In the genomic region with DNA sequence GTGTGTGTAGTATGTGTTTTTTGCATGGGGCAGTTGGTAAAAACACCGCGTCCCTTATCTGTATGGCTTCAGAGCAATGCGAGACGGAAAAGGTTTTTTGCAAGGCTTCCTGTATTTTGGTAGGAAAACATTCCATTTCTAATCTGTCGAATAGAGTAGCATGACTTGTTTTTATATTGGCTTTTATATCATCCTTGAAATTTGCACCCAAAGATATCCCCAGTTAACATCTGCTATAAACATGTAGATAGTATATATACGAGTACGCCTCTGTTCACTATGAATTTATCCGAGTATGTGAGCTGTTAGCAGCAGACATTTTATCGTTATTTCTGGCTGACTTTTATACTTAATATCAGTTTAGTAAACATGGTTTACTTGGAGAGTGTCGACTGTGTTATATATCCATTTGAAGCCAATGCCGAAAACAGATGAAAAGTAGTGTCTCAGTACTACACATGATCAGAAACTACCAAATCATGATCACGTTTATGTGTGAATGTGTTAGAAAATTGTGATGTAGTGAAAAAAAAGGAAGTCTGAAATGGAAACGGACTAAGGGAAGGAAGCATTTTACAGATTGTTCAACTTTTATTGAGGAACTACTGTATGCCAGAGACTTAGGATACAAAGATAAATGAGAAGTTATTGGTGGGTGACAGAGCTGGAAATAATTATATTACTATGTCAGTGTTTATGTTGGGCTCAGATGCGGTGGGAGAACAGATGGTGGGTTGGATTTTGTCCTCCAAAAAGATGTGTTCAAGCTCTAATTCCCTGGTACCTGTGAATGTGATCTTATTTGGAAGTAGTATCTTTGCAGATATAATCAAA, we compare ENCODE assay signal across 8 cellular contexts. TPM values are rescaled to one million over a fixed set of nuclear protein-coding genes. Genes with fewer than 3 reads are reported as not detected.
DNase-seq lines count a peak whose midpoint lies in the region; ATAC-seq and TF ChIP-seq lines count a peak whose summit lies in the region.

No MANE protein-coding gene starts in this region.

- H3K27me3 ChIP-seq in Caco-2 (replicated peaks; ENCODE audit: control insufficient read depth, insufficient read depth, low read length) (no peaks in the 10 kb centered on the region), neural progenitor cell (no peaks in the 10 kb centered on the region)

- DNase-seq in Caco-2 = no peak
- DNase-seq in NCI-H1694 treated with DMSO at 0.1 percent for 48 hours (lab: John Stamatoyannopoulos, UW) = peak; percentile 19
- peak; percentile 82 for DNase-seq in dermis blood vessel endothelial cell
- DNase-seq in neural progenitor cell (ENCODE audit: low spot score) = no peak
- no peak for DNase-seq in T-helper 17 cell
- no peak for DNase-seq in stimulated activated CD4-positive, alpha-beta T cell treated with anti-CD3 and anti-CD28 coated beads, Interleukin-4, amount 100 ng/mL, for 4 hours

- POLR2A ChIA-PET in Caco-2 (lab: Charles Lee) = no interaction called here

- peak overlapping the region; percentile 99 for H3K27ac ChIP-seq in neural progenitor cell

- peak overlapping the region; percentile 96 for H3K4me2 ChIP-seq in neural progenitor cell

- TF ChIP-seq CTCF in Caco-2 (IDR thresholded peaks at IDR 0.05; ENCODE audit: insufficient read depth in 1 of 2, low read depth in 1 of 2, low read length in 1 of 2, severe bottlenecking in 1 of 2, unreplicated experiment in 1 of 2) = no peak
- no peak for TF ChIP-seq CTCF in neural progenitor cell (IDR thresholded peaks at IDR 0.05)

- H3F3A ChIP-seq in neural progenitor cell (ENCODE audit: low read depth) = peaks cover 35% of the 10 kb centered on the region

- H3K36me3 ChIP-seq in Caco-2 (ENCODE audit: control insufficient read depth, insufficient read depth, low read length) (no peaks in the 10 kb centered on the region; the same call in 1 of the 2 replicates), neural progenitor cell (no peaks in the 10 kb centered on the region)

- H3K4me3 Mint-ChIP-seq in Caco-2 (ENCODE audit: unreplicated experiment) (no peak overlapping the region), neural progenitor cell (no peak overlapping the region), T-helper 17 cell (no peak overlapping the region)

- CTCF ChIA-PET in Caco-2 (lab: Charles Lee) = no interaction called here

- H3K4me3 ChIP-seq in Caco-2 (ENCODE audit: low read depth, low read length) = peak overlapping the region; percentile 86
- peak overlapping the region; percentile 93 for H3K4me3 ChIP-seq in neural progenitor cell

- H3K4me1 Mint-ChIP-seq in Caco-2 (ENCODE audit: low read depth, unreplicated experiment) (peaks cover 41% of the 10 kb centered on the region), neural progenitor cell (peaks cover 13% of the 10 kb centered on the region), T-helper 17 cell (peaks cover 18% of the 10 kb centered on the region)

- H3K27me3 Mint-ChIP-seq in Caco-2 (ENCODE audit: insufficient read depth, unreplicated experiment) (no peaks in the 10 kb centered on the region), neural progenitor cell (ENCODE audit: insufficient read depth, low read depth) (no peaks in the 10 kb centered on the region), T-helper 17 cell (no peaks in the 10 kb centered on the region)

- no peaks in the 10 kb centered on the region for H3K9me3 Mint-ChIP-seq in Caco-2 (ENCODE audit: unreplicated experiment)
- H3K9me3 Mint-ChIP-seq in neural progenitor cell = no peaks in the 10 kb centered on the region

- H3K27ac Mint-ChIP-seq in Caco-2 (ENCODE audit: unreplicated experiment) (no peak overlapping the region), neural progenitor cell (no peak overlapping the region), T-helper 17 cell (no peak overlapping the region)

- peak overlapping the region; percentile 88 for H3K9ac ChIP-seq in neural progenitor cell

- peaks cover 13% of the 10 kb centered on the region for H4K20me1 ChIP-seq in neural progenitor cell (ENCODE audit: low read depth)

- peaks cover 24% of the 10 kb centered on the region for H3K36me3 Mint-ChIP-seq in Caco-2 (ENCODE audit: insufficient read depth, unreplicated experiment)
- peaks cover 15% of the 10 kb centered on the region for H3K36me3 Mint-ChIP-seq in neural progenitor cell
- peaks cover 12% of the 10 kb centered on the region for H3K36me3 Mint-ChIP-seq in T-helper 17 cell (ENCODE audit: low read depth)

- intact Hi-C loops in Caco-2 (cut with micrococcal nuclease; ENCODE audit: unreplicated experiment) = loop anchor here (2.0 to 5.0 kb wide), 3 partner anchors 46 to 359 kb away; a partner anchor contains a TSS

- ATAC-seq in GM21447 (IDR thresholded peaks at IDR 0.05; ENCODE audit: unreplicated experiment) (no peak), T-helper 17 cell (no peak), HG03097 (IDR thresholded peaks at IDR 0.05; ENCODE audit: low FRiP score, unreplicated experiment) (no peak)

- TSS peak; percentile 54 for BruUV-seq in Caco-2 (replicated peaks; lab: Mats Ljungman, UMichigan)

- H3K9me3 ChIP-seq in Caco-2 (no peaks in the 10 kb centered on the region), neural progenitor cell (ENCODE audit: low read depth) (no peaks in the 10 kb centered on the region), T-helper 17 cell (ENCODE audit: control insufficient read depth, low read length, poor library complexity, severe bottlenecking) (no peaks in the 10 kb centered on the region)

- H3K79me2 ChIP-seq in neural progenitor cell (ENCODE audit: low read depth) = peaks cover 47% of the 10 kb centered on the region

- H3K4me1 ChIP-seq in Caco-2 (peaks cover 31% of the 10 kb centered on the region), neural progenitor cell (peaks cover 24% of the 10 kb centered on the region)

- H2AFZ ChIP-seq in neural progenitor cell (replicated peaks) = peak overlapping the region; percentile 81

RNA-seq across cellular contexts. Expression of a gene that starts 1.1 kb away (rescaled TPM):
- 1.5 and 1.9 TPM in 2 replicates for total RNA-seq in Caco-2 (2022)
- total RNA-seq in dermis blood vessel endothelial cell = 81.2 and 109 TPM in 2 replicates
- total RNA-seq in neural progenitor cell (ENCODE audit: low replicate concordance) = 11.4 and 15.2 TPM in 2 replicates
- total RNA-seq in T-helper 17 cell = 1 to 10 TPM; 1.9 to 5.8 TPM

RNA-seq across cellular contexts. Expression of a gene that starts 1.1 kb away (rescaled TPM):
- 32.9 and 37.6 TPM in 2 replicates for total RNA-seq in Caco-2 (2022)
- total RNA-seq in dermis blood vessel endothelial cell = 58.7 and 60.6 TPM in 2 replicates
- total RNA-seq in neural progenitor cell (ENCODE audit: low replicate concordance) = 44.3 and 49.2 TPM in 2 replicates
- total RNA-seq in T-helper 17 cell = 10 to 100 TPM; 14.7 to 30.2 TPM

Comparison
In these comparisons a context has a peak if more than half of its experiments do, and no peak if none do; other contexts are left out.
1. DNase-seq: peak in NCI-H1694 treated with DMSO at 0.1 percent for 48 hours (single experiment) and dermis blood vessel endothelial cell (single experiment); none in Caco-2 (0 of 2), neural progenitor cell (single experiment), T-helper 17 cell (0 of 3) and stimulated activated CD4-positive, alpha-beta T cell treated with anti-CD3 and anti-CD28 coated beads, Interleukin-4, amount 100 ng/mL, for 4 hours (0 of 2).